1 cellular context compared by ENCODE assay signal in genomic region chr1:162671664-162672415, GRCh38.
A peak's percentile ranks its signal among the peaks of the same experiment; 100 is the strongest.
TF ChIP-seq lines count a peak whose summit lies in the region.

No MANE protein-coding gene starts in this region.

TF ChIP-seq in K562, 482 proteins besides CTCF, POLR2A, EP300 and RAD21 (continued from another document):
- TF ChIP-seq SETDB1 (IDR thresholded peaks at IDR 0.05; ENCODE audit: low read length) (no peak), PBX2 (CRISPR knock-in tag; IDR thresholded peaks at IDR 0.05; ENCODE audit: low read depth) (no peak), PBX2 (tag; conservative IDR thresholded peaks at IDR 0.05; ENCODE audit: low read depth) (0 out of 2 replicates have a peak, but pooled peaks have one; percentile 17), CEBPB (tag; IDR thresholded peaks at IDR 0.05) (peak; percentile 56)
